In the genomic region with DNA sequence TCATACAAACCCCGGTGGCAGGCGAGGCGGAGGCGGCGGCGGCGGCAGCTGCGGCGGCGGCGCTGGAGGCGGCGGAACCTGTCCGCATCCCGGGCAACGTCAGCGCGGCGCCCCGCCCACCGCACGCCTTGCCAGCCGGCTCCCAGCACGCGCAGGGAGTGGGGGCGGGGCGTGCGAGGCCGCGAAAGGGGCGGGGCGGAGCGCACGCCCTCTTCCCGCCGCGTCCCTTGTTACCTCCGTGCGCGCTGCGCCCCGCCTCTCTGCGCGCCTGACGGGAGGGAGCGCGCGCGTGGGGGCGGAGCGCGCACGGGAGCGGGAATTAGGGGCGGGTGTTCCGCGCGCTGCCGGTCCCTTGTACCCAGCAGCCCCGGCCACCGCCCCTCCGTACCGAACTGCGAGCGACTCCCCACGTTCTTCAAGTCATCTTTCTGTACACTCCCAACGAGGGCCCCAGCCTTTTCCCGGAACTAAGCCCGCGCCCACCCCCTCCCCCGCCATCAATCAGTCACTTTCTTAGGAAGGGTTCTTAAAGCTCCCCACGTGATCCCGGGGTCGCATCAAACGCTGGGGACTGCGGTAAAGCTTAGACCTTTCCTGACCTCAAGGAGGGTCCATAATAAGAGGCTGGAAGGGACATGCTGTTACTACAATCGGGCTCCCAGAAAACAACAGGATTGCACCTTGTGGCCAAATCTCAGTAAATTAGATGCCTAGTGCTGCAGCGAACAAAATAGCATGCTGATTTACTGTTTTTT, we compare ENCODE assay signal across 8 cellular contexts. TPM values are rescaled to one million over a fixed set of nuclear protein-coding genes. Genes with fewer than 3 reads are reported as not detected.
DNase-seq lines count a peak whose midpoint lies in the region; ATAC-seq and TF ChIP-seq lines count a peak whose summit lies in the region.

AGTPBP1 (minus strand) TSS at position 80 of the 755 bp plus-strand sequence. CDS start 29,421 bp downstream, outside the sequence.

- H3K4me3 ChIP-seq in right atrium auricular region (peak within 1 kb of the TSS; percentile 96 to 97), uterus (peak within 1 kb of the TSS; percentile 66 to 85)

- H3K4me1 ChIP-seq in right atrium auricular region (peaks cover 0 to 27% of the 10 kb centered on the region in 2 donors), uterus (no peaks in the 10 kb centered on the region)

- ATAC-seq in GM18499 (IDR thresholded peaks at IDR 0.05; ENCODE audit: insufficient read depth, unreplicated experiment) (peak; percentile 45), HG02885 (IDR thresholded peaks at IDR 0.05; ENCODE audit: poor library complexity, unreplicated experiment) (peak; percentile 82)

- H3K9me3 ChIP-seq in right atrium auricular region (no peaks in the 10 kb centered on the region), uterus (no peaks in the 10 kb centered on the region)

- intact Hi-C loops in uterus (cut with DNase I; ENCODE audit: low total_unique reads): no loop called here

- DNase-seq in NCI-H1694 treated with DMSO at 0.1 percent for 48 hours (lab: John Stamatoyannopoulos, UW): peak; percentile 71
- peak; percentile 95 to 98 (median 97) for DNase-seq in T-helper 2 cell
- peak; percentile 91 for DNase-seq in right atrium auricular region (ENCODE audit: low spot score)
- DNase-seq in putamen (ENCODE audit: low spot score): peak; percentile 96
- peak; percentile 92 to 94 for DNase-seq in uterus

- TF ChIP-seq POLR2A in uterus (IDR thresholded peaks at IDR 0.05): peak; percentile 53 to 61

- H3K27ac ChIP-seq in angular gyrus (ENCODE audit: low read depth, low read length): peak within 1 kb of the TSS; percentile 62
- peak within 1 kb of the TSS; percentile 95 to 97 for H3K27ac ChIP-seq in right atrium auricular region
- H3K27ac ChIP-seq in uterus: peak within 1 kb of the TSS; percentile 77 to 78

- peak in 1 of 2 donors; percentile 28 for TF ChIP-seq CTCF in right atrium auricular region (IDR thresholded peaks at IDR 0.05)
- peak in 1 of 4 experiments; percentile 17 for TF ChIP-seq CTCF in uterus (IDR thresholded peaks at IDR 0.05)

- H3K36me3 ChIP-seq in right atrium auricular region (no peaks in the 10 kb centered on the region), uterus (no peaks in the 10 kb centered on the region)

- no peaks in the 10 kb centered on the region for H3K27me3 ChIP-seq in right atrium auricular region
- no peaks in the 10 kb centered on the region for H3K27me3 ChIP-seq in uterus

RNA-seq across cellular contexts. Expression of gene AGTPBP1, which starts in this region (rescaled TPM):
- total RNA-seq in right atrium auricular region (10 to 100 TPM; 34.1 to 53.2 TPM), uterus (10 to 100 TPM; 12.9 to 36.6 (median 29.1) TPM)

Comparison
In these comparisons a context has a peak if more than half of its experiments do, and no peak if none do; other contexts are left out.
1. Peak in every context shown above with its lines: DNase-seq, ATAC-seq, H3K4me3 ChIP-seq and H3K27ac ChIP-seq.